Comparison of ENCODE assay signal across 11 cellular contexts in genomic region chr22:31046591-31047226, GRCh38. TPM values are rescaled to one million over a fixed set of nuclear protein-coding genes. Genes with fewer than 3 reads are reported as not detected.
A peak's percentile ranks its signal among the peaks of the same experiment; 100 is the strongest.
DNase-seq lines count a peak whose midpoint lies in the region; ATAC-seq, FAIRE-seq and TF ChIP-seq lines count a peak whose summit lies in the region.
"Had no signal": no experiment of that assay in that cellular context is flagged by ENCODE, and none has a peak within 500 bp of the region (broad histone marks: within the 10 kb centered on the region; RNA-seq: fewer than 3 reads in every experiment).

No MANE protein-coding gene starts in this region.

- no peak overlapping the region for H3K23ac ChIP-seq in trophoblast cell (ENCODE audit: low read length)

- no peak overlapping the region for H2BK120ac ChIP-seq in trophoblast cell (ENCODE audit: insufficient read depth, low read length, poor library complexity)

- peak overlapping the region; percentile 69 for H4K8ac ChIP-seq in trophoblast cell (ENCODE audit: low read depth, low read length)

- peaks cover 1% of the 10 kb centered on the region for H3K79me1 ChIP-seq in trophoblast cell (ENCODE audit: low read length)

- H3K4ac ChIP-seq in trophoblast cell (ENCODE audit: low read depth, low read length): no peak overlapping the region

- no CpG with 5 or more reads among the region's 10 CpGs for WGBS in trophoblast cell (ENCODE audit: extremely low coverage, insufficient coverage, insufficient read length)

- H4K91ac ChIP-seq in trophoblast cell (ENCODE audit: low read depth, low read length): peak overlapping the region; percentile 33

- no peaks in the 10 kb centered on the region for H4K20me1 ChIP-seq in astrocyte (ENCODE audit: insufficient read depth, low read length)

- H3K14ac ChIP-seq in trophoblast cell (ENCODE audit: low read length): no peak overlapping the region

- H3K27me3 ChIP-seq in astrocyte (ENCODE audit: insufficient read depth, low read length) (no peaks in the 10 kb centered on the region), trophoblast cell (ENCODE audit: insufficient read depth, low read length) (no peaks in the 10 kb centered on the region)

- H3K9ac ChIP-seq in astrocyte (ENCODE audit: low read length) (no peak overlapping the region), trophoblast cell (ENCODE audit: low read length) (no peak overlapping the region)

- ATAC-seq in left ventricle myocardium superior (peak; percentile 90), HG02840 (IDR thresholded peaks at IDR 0.05; ENCODE audit: low FRiP score, unreplicated experiment) (no peak)
- ATAC-seq in stimulated activated naive B cell treated with anti-CD40 and anti-IgM and Interleukin-4, amounts not matched to agents 10 μg/mL and 1 μg/mL and 100 μg/mL, for 72 hours (replicated peaks): no peak
- ATAC-seq: naive thymus-derived CD4-positive, alpha-beta T cell; Panc1 had no signal

- H3K27me3 Mint-ChIP-seq in astrocyte (ENCODE audit: low read depth, unreplicated experiment): no peaks in the 10 kb centered on the region
- H3K27me3 Mint-ChIP-seq in stimulated activated naive B cell treated with anti-CD40 and anti-IgM and Interleukin-4, amounts not matched to agents 10 μg/mL and 1 μg/mL and 100 μg/mL, for 72 hours: peaks cover 3 to 8% of the 10 kb centered on the region in 2 donors

- no peak overlapping the region for H2BK5ac ChIP-seq in trophoblast cell (ENCODE audit: low read depth, low read length, poor library complexity)

- H3K27ac ChIP-seq in astrocyte (ENCODE audit: low read depth, low read length): no peak overlapping the region
- H3K27ac ChIP-seq in trophoblast cell (ENCODE audit: low read depth, low read length): no peak overlapping the region

- H3K4me2 ChIP-seq in astrocyte (ENCODE audit: low read length) (peak overlapping the region; percentile 45), trophoblast cell (ENCODE audit: low read length) (no peak overlapping the region)

- no peak for TF ChIP-seq CTCF in astrocyte (IDR thresholded peaks at IDR 0.05; ENCODE audit: insufficient read depth, low read depth, low read length)

- H3K4me3 Mint-ChIP-seq in astrocyte (ENCODE audit: unreplicated experiment): no peak overlapping the region
- no peak overlapping the region for H3K4me3 Mint-ChIP-seq in stimulated activated naive B cell treated with anti-CD40 and anti-IgM and Interleukin-4, amounts not matched to agents 10 μg/mL and 1 μg/mL and 100 μg/mL, for 72 hours
- H3K4me3 Mint-ChIP-seq: CD4-positive, CD25-positive, alpha-beta regulatory T cell; naive thymus-derived CD4-positive, alpha-beta T cell had no signal

- no peaks in the 10 kb centered on the region for H3K36me3 ChIP-seq in astrocyte (ENCODE audit: insufficient read depth, low read length)
- no peaks in the 10 kb centered on the region for H3K36me3 ChIP-seq in trophoblast cell (ENCODE audit: control insufficient read depth in 1 of 2, insufficient read depth in 2 of 2, low read length in 2 of 2)

- no peak overlapping the region for H3K18ac ChIP-seq in trophoblast cell (ENCODE audit: low read length)

- H3K9me3 ChIP-seq in astrocyte (ENCODE audit: insufficient read depth, low read depth, low read length): no peaks in the 10 kb centered on the region
- H3K9me3 ChIP-seq in trophoblast cell (ENCODE audit: insufficient read depth, low read depth, low read length): no peaks in the 10 kb centered on the region

- peaks cover 3% of the 10 kb centered on the region for H3K36me3 Mint-ChIP-seq in astrocyte (ENCODE audit: low read depth, unreplicated experiment)
- no peaks in the 10 kb centered on the region for H3K36me3 Mint-ChIP-seq in stimulated activated naive B cell treated with anti-CD40 and anti-IgM and Interleukin-4, amounts not matched to agents 10 μg/mL and 1 μg/mL and 100 μg/mL, for 72 hours
- H3K36me3 Mint-ChIP-seq: CD4-positive, CD25-positive, alpha-beta regulatory T cell; naive thymus-derived CD4-positive, alpha-beta T cell had no signal

- H3K4me3 ChIP-seq in astrocyte (ENCODE audit: insufficient read depth, low read depth, low read length) (no peak overlapping the region), trophoblast cell (ENCODE audit: low read depth, low read length) (no peak overlapping the region)

- H3K79me2 ChIP-seq in astrocyte (ENCODE audit: insufficient read depth, low read length) (no peaks in the 10 kb centered on the region), trophoblast cell (ENCODE audit: control insufficient read depth, insufficient read depth, low read length, poor library complexity) (no peaks in the 10 kb centered on the region)

- H3K4me1 Mint-ChIP-seq in astrocyte (ENCODE audit: low read depth, unreplicated experiment): peaks cover 9% of the 10 kb centered on the region
- no peaks in the 10 kb centered on the region for H3K4me1 Mint-ChIP-seq in stimulated activated naive B cell treated with anti-CD40 and anti-IgM and Interleukin-4, amounts not matched to agents 10 μg/mL and 1 μg/mL and 100 μg/mL, for 72 hours
- H3K4me1 Mint-ChIP-seq: CD4-positive, CD25-positive, alpha-beta regulatory T cell; naive thymus-derived CD4-positive, alpha-beta T cell had no signal

- peak overlapping the region; percentile 35 for H2BK12ac ChIP-seq in trophoblast cell (ENCODE audit: low read length)

- intact Hi-C loops in left ventricle myocardium superior (cut with micrococcal nuclease): no loop called here
- intact Hi-C loops in head of caudate nucleus (cut with DNase I): no loop called here

- peaks cover 9% of the 10 kb centered on the region for H3K4me1 ChIP-seq in astrocyte (ENCODE audit: insufficient read depth, low read length)
- H3K4me1 ChIP-seq in trophoblast cell (ENCODE audit: control insufficient read depth in 1 of 2, insufficient read depth in 2 of 2, low read length in 2 of 2): peaks cover 5 to 14% of the 10 kb centered on the region in 2 experiments

- peak; percentile 3 for DNase-seq in DMS53 treated with DMSO at 0.1 percent for 48 hours (lab: John Stamatoyannopoulos, UW; ENCODE audit: unreplicated experiment)
- no peak for DNase-seq in astrocyte (ENCODE audit: low read depth)
- peak; percentile 78 for DNase-seq in left ventricle myocardium superior
- DNase-seq in trophoblast cell: no peak
- DNase-seq in head of caudate nucleus: no peak
- no peak for DNase-seq in HuH-7 (ENCODE audit: low spot score)
- DNase-seq in stimulated activated naive B cell treated with anti-CD40 and anti-IgM and Interleukin-4, amounts not matched to agents 10 μg/mL and 1 μg/mL and 100 μg/mL, for 72 hours: no peak
- DNase-seq: CD4-positive, CD25-positive, alpha-beta regulatory T cell; naive thymus-derived CD4-positive, alpha-beta T cell had no signal

- FAIRE-seq in astrocyte (lab: Jason Lieb, UNC): no peak

- peaks cover 8% of the 10 kb centered on the region for H3K9me3 Mint-ChIP-seq in astrocyte (ENCODE audit: unreplicated experiment)
- H3K9me3 Mint-ChIP-seq in stimulated activated naive B cell treated with anti-CD40 and anti-IgM and Interleukin-4, amounts not matched to agents 10 μg/mL and 1 μg/mL and 100 μg/mL, for 72 hours: peaks cover 7% of the 10 kb centered on the region in 2 donors

- H2AFZ ChIP-seq in astrocyte (ENCODE audit: low read depth, low read length) (peak overlapping the region; percentile 34), trophoblast cell (ENCODE audit: insufficient read depth, low read length, poor library complexity) (peak overlapping the region; percentile 11)

- H2AK5ac ChIP-seq in trophoblast cell (ENCODE audit: low read length): no peak overlapping the region

- no peak overlapping the region for H3K27ac Mint-ChIP-seq in astrocyte (ENCODE audit: unreplicated experiment)
- H3K27ac Mint-ChIP-seq in stimulated activated naive B cell treated with anti-CD40 and anti-IgM and Interleukin-4, amounts not matched to agents 10 μg/mL and 1 μg/mL and 100 μg/mL, for 72 hours: no peak overlapping the region
- H3K27ac Mint-ChIP-seq: CD4-positive, CD25-positive, alpha-beta regulatory T cell; naive thymus-derived CD4-positive, alpha-beta T cell had no signal

- no peak overlapping the region for H4K12ac ChIP-seq in trophoblast cell (ENCODE audit: low read depth, low read length)

RNA-seq across cellular contexts. Expression of gene SMTN, which starts 34.4 kb away (rescaled TPM):
- total RNA-seq in astrocyte (97.5 and 98.9 TPM in 2 replicates), left ventricle myocardium superior (278 TPM)
- polyA plus RNA-seq in trophoblast cell (2013): 76.6 and 79.2 TPM in 2 replicates

Comparison
In these comparisons a context has a peak if more than half of its experiments do, and no peak if none do; other contexts are left out.
1. DNase-seq: peak in DMS53 treated with DMSO at 0.1 percent for 48 hours (single experiment) and left ventricle myocardium superior (single experiment); none in astrocyte (single experiment), trophoblast cell (0 of 2), head of caudate nucleus (0 of 42), HuH-7 (single experiment) and stimulated activated naive B cell treated with anti-CD40 and anti-IgM and Interleukin-4, amounts not matched to agents 10 μg/mL and 1 μg/mL and 100 μg/mL, for 72 hours (single experiment).